Comparison of ENCODE assay signal across 20 cellular contexts in genomic region chr2:182165196-182165595, GRCh38.
"Had no signal": no experiment of that assay in that cellular context is flagged by ENCODE, and none has a peak within 500 bp of the region (broad histone marks: within the 10 kb centered on the region; RNA-seq: fewer than 3 reads in every experiment).

No MANE protein-coding gene starts in this region.

- H3K27me3 ChIP-seq: ascending aorta, gastrocnemius medialis, left lung had no signal

- H3K4me1 Mint-ChIP-seq: activated B cell treated with CpG ODN at 0.5 μM for 24 hours; activated naive CD8-positive, alpha-beta T cell treated with anti-CD3 and anti-CD28 coated beads, Interleukin-2, amount 50 U/mL, for 24 hours; naive B cell; neural crest cell had no signal

- H3K36me3 ChIP-seq: ascending aorta, gastrocnemius medialis, left lung had no signal

- H3K27ac ChIP-seq: gastrocnemius medialis, left lung had no signal

- H3K27ac Mint-ChIP-seq: activated B cell treated with CpG ODN at 0.5 μM for 24 hours; activated CD8-positive, alpha-beta T cell treated with anti-CD3 and anti-CD28 coated beads for 36 hours; activated naive CD4-positive, alpha-beta T cell treated with anti-CD3 and anti-CD28 coated beads for 36 hours; activated naive CD8-positive, alpha-beta T cell treated with anti-CD3 and anti-CD28 coated beads, Interleukin-2, amount 50 U/mL, for 24 hours; activated T-cell treated with anti-CD3 and anti-CD28 coated beads, Interleukin-2, amount 50 U/mL, for 24 hours; naive B cell; progenitor cell of endocrine pancreas; T-helper 2 cell treated with Interferon-gamma antibody and Interleukin-4, amounts not matched to agents 5 μg/mL and 100 μg/mL, for 36 hours had no signal

- H3K4me3 ChIP-seq: ascending aorta, gastrocnemius medialis, left lung had no signal

- H3K36me3 Mint-ChIP-seq: naive B cell had no signal

- H3K27me3 Mint-ChIP-seq: activated B cell treated with CpG ODN at 0.5 μM for 24 hours; activated CD8-positive, alpha-beta T cell treated with anti-CD3 and anti-CD28 coated beads for 36 hours; activated naive CD8-positive, alpha-beta T cell treated with anti-CD3 and anti-CD28 coated beads, Interleukin-2, amount 50 U/mL, for 24 hours; progenitor cell of endocrine pancreas had no signal

- H3K9me3 Mint-ChIP-seq: activated B cell treated with CpG ODN at 0.5 μM for 24 hours; activated CD8-positive, alpha-beta T cell treated with anti-CD3 and anti-CD28 coated beads for 36 hours; activated naive CD4-positive, alpha-beta T cell treated with anti-CD3 and anti-CD28 coated beads for 36 hours; activated naive CD8-positive, alpha-beta T cell treated with anti-CD3 and anti-CD28 coated beads, Interleukin-2, amount 50 U/mL, for 24 hours; activated T-cell treated with anti-CD3 and anti-CD28 coated beads, Interleukin-2, amount 50 U/mL, for 24 hours; neural crest cell; T-helper 2 cell treated with Interferon-gamma antibody and Interleukin-4, amounts not matched to agents 5 μg/mL and 100 μg/mL, for 36 hours had no signal

- DNase-seq: activated B cell treated with CpG ODN at 0.5 μM for 24 hours; activated CD4-positive, alpha-beta T cell treated with anti-CD3 and anti-CD28 coated beads for 48 hours; activated CD8-positive, alpha-beta T cell treated with anti-CD3 and anti-CD28 coated beads for 36 hours; activated naive CD4-positive, alpha-beta T cell treated with anti-CD3 and anti-CD28 coated beads for 36 hours; activated naive CD8-positive, alpha-beta T cell treated with anti-CD3 and anti-CD28 coated beads, Interleukin-2, amount 50 U/mL, for 24 hours; activated T-cell treated with anti-CD3 and anti-CD28 coated beads, Interleukin-2, amount 50 U/mL, for 24 hours; effector CD8-positive, alpha-beta T cell; gastrocnemius medialis; head of caudate nucleus; left lung; naive B cell; SK-N-SH; stimulated activated CD4-positive, alpha-beta T cell treated with anti-CD3 and anti-CD28 coated beads, Interleukin-12 subunit alpha, Interleukin-12 subunit beta, amount 100 ng/mL, for 4 hours; stimulated activated CD4-positive, alpha-beta T cell treated with anti-CD3 and anti-CD28 coated beads, Interleukin-2, amount 100 ng/mL, for 24 hours; stimulated activated naive CD4-positive, alpha-beta T cell treated with Interleukin-2 at 50 U/mL for 16 hours; trophoblast cell had no signal

- H3K9ac ChIP-seq: SK-N-SH had no signal

- H3K9me3 ChIP-seq: ascending aorta, gastrocnemius medialis, left lung, SK-N-SH had no signal

- H3K4me3 Mint-ChIP-seq: activated B cell treated with CpG ODN at 0.5 μM for 24 hours; activated CD8-positive, alpha-beta T cell treated with anti-CD3 and anti-CD28 coated beads for 36 hours; activated naive CD4-positive, alpha-beta T cell treated with anti-CD3 and anti-CD28 coated beads for 36 hours; activated naive CD8-positive, alpha-beta T cell treated with anti-CD3 and anti-CD28 coated beads, Interleukin-2, amount 50 U/mL, for 24 hours; activated T-cell treated with anti-CD3 and anti-CD28 coated beads, Interleukin-2, amount 50 U/mL, for 24 hours; naive B cell; neural crest cell; T-helper 2 cell treated with Interferon-gamma antibody and Interleukin-4, amounts not matched to agents 5 μg/mL and 100 μg/mL, for 36 hours had no signal

- H3K4me1 ChIP-seq: left lung had no signal

- H3K4me2 ChIP-seq: SK-N-SH had no signal

- H3K9me2 ChIP-seq: SK-N-SH had no signal
